Comparison of ENCODE assay signal across 19 cellular contexts in the genomic region with DNA sequence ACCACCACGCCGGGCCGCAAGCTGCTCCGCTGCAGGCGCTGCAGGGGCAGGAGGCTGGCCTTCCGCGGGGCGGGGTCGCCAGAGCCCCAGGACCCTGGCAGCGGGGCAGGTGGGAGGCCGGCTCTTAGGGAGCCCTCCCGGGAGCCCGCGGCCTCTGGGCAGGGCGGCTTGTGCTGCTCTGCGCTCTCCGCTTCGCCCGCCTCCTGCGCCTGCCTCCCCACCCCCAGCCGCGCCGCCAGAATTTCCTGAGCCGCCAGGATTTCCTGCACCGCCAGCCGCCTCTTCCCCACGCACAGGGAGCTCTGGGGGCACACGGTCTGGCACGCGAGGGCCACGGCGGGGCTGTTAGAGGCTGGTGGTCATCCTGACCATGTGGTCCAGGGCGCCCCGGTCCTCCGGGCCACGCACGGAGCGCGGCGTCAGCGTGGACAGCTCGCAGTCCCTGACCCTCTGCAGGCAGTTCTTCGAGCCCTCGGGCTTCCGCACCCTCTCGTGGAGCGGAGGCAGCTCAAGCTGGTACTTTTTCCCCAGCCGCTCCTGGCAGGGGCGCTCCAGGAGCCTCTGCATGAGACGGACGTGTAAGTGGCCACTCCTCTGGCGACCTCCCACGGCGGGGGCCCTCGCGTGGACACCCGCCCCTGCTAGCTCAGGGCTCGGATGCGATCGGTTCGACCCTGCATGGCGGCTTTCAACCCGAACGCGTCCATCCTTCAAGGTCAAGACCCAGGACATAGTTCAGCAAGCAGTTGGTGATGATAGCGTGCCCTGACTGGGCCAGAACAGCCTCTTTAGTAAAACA. TPM values are rescaled to one million over a fixed set of nuclear protein-coding genes. Genes with fewer than 3 reads are reported as not detected.
A peak's percentile ranks its signal among the peaks of the same experiment; 100 is the strongest.
DNase-seq lines count a peak whose midpoint lies in the region; TF ChIP-seq lines count a peak whose summit lies in the region.
"Not testable (repeated sequence)": the region's sequence is repeated elsewhere in the genome, so short reads cannot be mapped to it uniquely, and the experiment has no call there.
"Had no signal": no experiment of that assay in that cellular context is flagged by ENCODE, and none has a peak within 500 bp of the region (broad histone marks: within the 10 kb centered on the region; RNA-seq: fewer than 3 reads in every experiment).

No MANE protein-coding gene starts in this region.

- intact Hi-C loops in esophagus muscularis mucosa (cut with DNase I); left ventricle myocardium inferior (cut with micrococcal nuclease); sigmoid colon (cut with DNase I); tibial artery (cut with DNase I; ENCODE audit: low total_unique reads): not testable (repeated sequence)

- DNase-seq in ELF-1 (ENCODE audit: low read depth, low spot score) (peak; percentile 0), esophagus muscularis mucosa (ENCODE audit: extremely low spot score) (peak; percentile 31), middle frontal gyrus (ENCODE audit: extremely low spot score, low spot score) (peak; percentile 2), sigmoid colon (peak; percentile 56), tibial artery (peak in 1 of 2 donors; percentile 60)
- DNase-seq in activated T-cell treated with anti-CD3 and anti-CD28 coated beads, Interleukin-2, amount 50 U/mL, for 24 hours: peak; percentile 27
- DNase-seq in brain microvascular endothelial cell, left ventricle myocardium inferior: not testable (repeated sequence)

- 25% methylated on average over 8 of the region's 66 CpGs for WGBS in esophagus muscularis mucosa
- 5 to 8% methylated on average over 40 of the region's 66 CpGs for WGBS in sigmoid colon, 2 donors

- H3K4me1 Mint-ChIP-seq in activated T-cell treated with anti-CD3 and anti-CD28 coated beads, Interleukin-2, amount 50 U/mL, for 24 hours (ENCODE audit: low read depth): not testable (repeated sequence)

- in situ Hi-C loops in brain microvascular endothelial cell (cut with HindIII; ENCODE audit: low pct_ligation_motif_present, low sequenced_read_pairs): not testable (repeated sequence)

- TF ChIP-seq EP300 in esophagus muscularis mucosa (IDR thresholded peaks at IDR 0.05); sigmoid colon (IDR thresholded peaks at IDR 0.05): not testable (repeated sequence)

- TF ChIP-seq CTCF in brain microvascular endothelial cell (IDR thresholded peaks at IDR 0.05; ENCODE audit: low read depth, low read length, missing control alignments); esophagus muscularis mucosa (IDR thresholded peaks at IDR 0.05); left ventricle myocardium inferior (IDR thresholded peaks at IDR 0.05; ENCODE audit: borderline replicate concordance); sigmoid colon (IDR thresholded peaks at IDR 0.05); tibial artery (IDR thresholded peaks at IDR 0.05): not testable (repeated sequence)

- H3K4me3 ChIP-seq in brain microvascular endothelial cell (ENCODE audit: low read depth, low read length) (peak overlapping the region; percentile 26), esophagus muscularis mucosa (peak overlapping the region; percentile 17 to 47 (median 33)), left ventricle myocardium inferior (peak overlapping the region; percentile 47), sigmoid colon (peak overlapping the region in 2 of 4 donors; percentile 14 to 23), tibial artery (peak overlapping the region; percentile 19 to 39)

- not testable (repeated sequence) for H3K4me1 ChIP-seq in esophagus muscularis mucosa, left ventricle myocardium inferior, sigmoid colon, tibial artery

- not testable (repeated sequence) for H3K9me3 Mint-ChIP-seq in activated T-cell treated with anti-CD3 and anti-CD28 coated beads, Interleukin-2, amount 50 U/mL, for 24 hours

- not testable (repeated sequence) for H3K36me3 ChIP-seq in brain microvascular endothelial cell (replicated peaks); esophagus muscularis mucosa; left ventricle myocardium inferior; sigmoid colon; tibial artery

- H3K36me3 Mint-ChIP-seq in activated T-cell treated with anti-CD3 and anti-CD28 coated beads, Interleukin-2, amount 50 U/mL, for 24 hours (ENCODE audit: low read depth): not testable (repeated sequence)

- H3K9me3 ChIP-seq in esophagus muscularis mucosa; left ventricle myocardium inferior (replicated peaks); sigmoid colon; tibial artery: not testable (repeated sequence)

- H3K27ac Mint-ChIP-seq in activated T-cell treated with anti-CD3 and anti-CD28 coated beads, Interleukin-2, amount 50 U/mL, for 24 hours: not testable (repeated sequence)

- not testable (repeated sequence) for TF ChIP-seq POLR2A in esophagus muscularis mucosa (IDR thresholded peaks at IDR 0.05; ENCODE audit: low read depth); sigmoid colon (IDR thresholded peaks at IDR 0.05)

- H3K4me3 Mint-ChIP-seq in activated T-cell treated with anti-CD3 and anti-CD28 coated beads, Interleukin-2, amount 50 U/mL, for 24 hours: not testable (repeated sequence)

- not testable (repeated sequence) for H3K27ac ChIP-seq in brain microvascular endothelial cell; esophagus muscularis mucosa (replicated peaks in 1 of 4); left ventricle myocardium inferior (replicated peaks); sigmoid colon; tibial artery

- not testable (repeated sequence) for H3K27me3 ChIP-seq in brain microvascular endothelial cell (replicated peaks); esophagus muscularis mucosa; left ventricle myocardium inferior (ENCODE audit: low read depth); sigmoid colon; tibial artery

- not testable (repeated sequence) for H3K27me3 Mint-ChIP-seq in activated T-cell treated with anti-CD3 and anti-CD28 coated beads, Interleukin-2, amount 50 U/mL, for 24 hours

RNA-seq across cellular contexts. Expression of a gene that starts 14.2 kb away (rescaled TPM):
- total RNA-seq in esophagus muscularis mucosa (not detected), left ventricle myocardium inferior (not detected), sigmoid colon (not detected)
- not detected for polyA plus RNA-seq in sigmoid colon
- total RNA-seq: activated CD4-positive, alpha-beta T cell treated with anti-CD3 and anti-CD28 coated beads, Interleukin-2, amount 10 ng/mL, durations not matched to agents 7 days and 5 days; activated naive CD4-positive, alpha-beta T cell treated with anti-CD3 and anti-CD28 coated beads, Interleukin-2, amount 50 U/mL, for 72 hours; breast epithelium; Caco-2; foreskin keratinocyte; HepG2; HFFc6; NCI-H460; OCI-LY7; renal cortical epithelial cell had no signal
- polyA plus RNA-seq: foreskin keratinocyte, HepG2, immature natural killer cell had no signal

RNA-seq across cellular contexts. Expression of a gene that starts 55.7 kb away (rescaled TPM):
- not detected for total RNA-seq in esophagus muscularis mucosa
- not detected for total RNA-seq in left ventricle myocardium inferior
- not detected for total RNA-seq in sigmoid colon
- polyA plus RNA-seq in sigmoid colon: not detected
- total RNA-seq: activated CD4-positive, alpha-beta T cell treated with anti-CD3 and anti-CD28 coated beads, Interleukin-2, amount 10 ng/mL, durations not matched to agents 7 days and 5 days; activated naive CD4-positive, alpha-beta T cell treated with anti-CD3 and anti-CD28 coated beads, Interleukin-2, amount 50 U/mL, for 72 hours; breast epithelium; Caco-2; foreskin keratinocyte; HepG2; HFFc6; NCI-H460; OCI-LY7; renal cortical epithelial cell had no signal
- polyA plus RNA-seq: foreskin keratinocyte, HepG2, immature natural killer cell had no signal

RNA-seq across cellular contexts. Expression of a gene that starts 57.9 kb away (rescaled TPM):
- total RNA-seq in esophagus muscularis mucosa (not detected), left ventricle myocardium inferior (not detected), sigmoid colon (not detected)
- polyA plus RNA-seq in sigmoid colon: not detected
- total RNA-seq: activated CD4-positive, alpha-beta T cell treated with anti-CD3 and anti-CD28 coated beads, Interleukin-2, amount 10 ng/mL, durations not matched to agents 7 days and 5 days; activated naive CD4-positive, alpha-beta T cell treated with anti-CD3 and anti-CD28 coated beads, Interleukin-2, amount 50 U/mL, for 72 hours; breast epithelium; Caco-2; foreskin keratinocyte; HepG2; HFFc6; NCI-H460; OCI-LY7; renal cortical epithelial cell had no signal
- polyA plus RNA-seq: foreskin keratinocyte, HepG2, immature natural killer cell had no signal

RNA-seq across cellular contexts. Expression of a gene that starts 59.8 kb away (rescaled TPM):
- total RNA-seq in esophagus muscularis mucosa (not detected), left ventricle myocardium inferior (not detected), sigmoid colon (not detected)
- not detected for polyA plus RNA-seq in sigmoid colon
- total RNA-seq: activated CD4-positive, alpha-beta T cell treated with anti-CD3 and anti-CD28 coated beads, Interleukin-2, amount 10 ng/mL, durations not matched to agents 7 days and 5 days; activated naive CD4-positive, alpha-beta T cell treated with anti-CD3 and anti-CD28 coated beads, Interleukin-2, amount 50 U/mL, for 72 hours; breast epithelium; Caco-2; foreskin keratinocyte; HepG2; HFFc6; NCI-H460; OCI-LY7; renal cortical epithelial cell had no signal
- polyA plus RNA-seq: foreskin keratinocyte, HepG2, immature natural killer cell had no signal
